In the genomic region with DNA sequence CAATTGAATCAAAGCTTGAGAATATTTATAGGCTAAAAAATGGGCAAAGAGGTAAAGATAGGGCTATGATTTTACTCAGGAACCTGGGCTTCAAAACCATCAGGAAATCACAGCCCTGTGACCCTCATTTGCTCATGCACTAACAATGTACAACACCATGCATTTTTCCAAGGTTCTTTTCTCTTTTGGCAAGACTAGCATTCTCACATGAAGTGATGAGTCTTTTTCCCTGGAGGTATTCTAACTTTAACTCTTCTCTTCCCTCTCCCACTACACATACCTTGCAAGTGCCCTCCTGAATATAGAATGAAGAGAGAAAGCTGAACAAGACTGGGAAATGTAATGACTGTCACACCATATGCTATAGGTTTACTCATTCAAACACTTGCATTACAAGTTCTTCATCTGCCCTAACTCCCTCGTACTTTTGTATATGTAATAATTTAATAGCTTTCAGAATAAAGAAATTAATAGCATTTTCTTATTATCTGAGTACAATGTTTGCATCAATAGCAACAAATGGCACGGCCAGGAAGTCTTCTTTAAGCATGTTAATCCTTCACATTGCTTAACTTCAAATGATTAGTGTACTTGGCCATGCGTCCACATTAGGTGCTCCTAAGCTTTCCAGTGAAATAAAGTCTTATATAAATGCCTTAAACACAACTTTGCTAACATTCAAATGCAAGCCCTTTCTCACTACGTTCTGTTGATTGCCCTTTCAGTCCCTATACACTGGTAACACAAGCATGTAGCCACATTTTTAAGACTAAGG, we compare ENCODE assay signal across 9 cellular contexts. TPM values are rescaled to one million over a fixed set of nuclear protein-coding genes. Genes with fewer than 3 reads are reported as not detected.
A peak's percentile ranks its signal among the peaks of the same experiment; 100 is the strongest.
DNase-seq lines count a peak whose midpoint lies in the region; ATAC-seq and TF ChIP-seq lines count a peak whose summit lies in the region.
"Had no signal": no experiment of that assay in that cellular context is flagged by ENCODE, and none has a peak within 500 bp of the region (broad histone marks: within the 10 kb centered on the region; RNA-seq: fewer than 3 reads in every experiment).

No MANE protein-coding gene starts in this region.

- peaks cover 14% of the 10 kb centered on the region for H3K4me1 ChIP-seq in CD8-positive, alpha-beta T cell (ENCODE audit: insufficient read depth, low read length)
- peaks cover 9% of the 10 kb centered on the region; the same call in 1 of the 2 replicates for H3K4me1 ChIP-seq in MM.1S (ENCODE audit: low read length)

- H3K27me3 ChIP-seq in CD8-positive, alpha-beta T cell (ENCODE audit: insufficient read depth, low read length), result no peaks in the 10 kb centered on the region
- H3K27me3 ChIP-seq in MM.1S (replicated peaks; ENCODE audit: insufficient read depth, low read length), result peaks cover 37% of the 10 kb centered on the region

- intact Hi-C loops in CD8-positive, alpha-beta T cell (cut with DNase I, micrococcal nuclease), result loop anchor here in 1 of 2 experiments (2.0 to 10.0 kb wide), 3 partner anchors 82 to 182 kb away; partner anchors contain the start of genes SWT1 and TRMT1L

- DNase-seq in CD8-positive, alpha-beta T cell, result no peak
- DNase-seq in MM.1S (no peak), coronary artery (ENCODE audit: low spot score) (no peak), neural crest cell (ENCODE audit: low read depth, low spot score) (no peak), NCI-H2227 treated with DMSO at 0.1 percent for 48 hours (lab: John Stamatoyannopoulos, UW) (no peak), SW480 (ENCODE audit: low spot score) (no peak)
- no peak for DNase-seq in activated CD4-positive, CD25-positive, alpha-beta regulatory T cell treated with anti-CD3 and anti-CD28 coated beads, Interleukin-2, amount 50 U/mL, for 72 hours
- DNase-seq: stimulated activated CD8-positive, alpha-beta memory T cell treated with anti-CD3 and anti-CD28 coated beads, Interleukin-4, amount 100 ng/mL, for 48 hours had no signal

- H3K27ac Mint-ChIP-seq in CD8-positive, alpha-beta T cell, result peak overlapping the region; percentile 89
- no peak overlapping the region for H3K27ac Mint-ChIP-seq in neural crest cell (ENCODE audit: unreplicated experiment)

- no peaks in the 10 kb centered on the region for H3K9me3 ChIP-seq in CD8-positive, alpha-beta T cell (ENCODE audit: low read length)
- H3K9me3 ChIP-seq in MM.1S (replicated peaks; ENCODE audit: insufficient read depth, low read length), result no peaks in the 10 kb centered on the region

- H3K4me1 Mint-ChIP-seq in CD8-positive, alpha-beta T cell (ENCODE audit: low read depth), result peaks cover 51% of the 10 kb centered on the region
- H3K4me1 Mint-ChIP-seq in neural crest cell, result peaks cover 15% of the 10 kb centered on the region

- CTCF ChIA-PET in CD8-positive, alpha-beta T cell (lab: Charles Lee), result interaction anchor here (0.9 to 4.6 kb wide), 5 partner anchors 9 to 167 kb away, joined by 3 to 30 read pairs (median 4); no protein-coding TSS in a partner anchor

- no peak overlapping the region for H3K27ac ChIP-seq in CD8-positive, alpha-beta T cell (ENCODE audit: low read depth, low read length)
- H3K27ac ChIP-seq in MM.1S (ENCODE audit: low read length) (no peak overlapping the region), coronary artery (peak overlapping the region; percentile 98)

- TF ChIP-seq CTCF in CD8-positive, alpha-beta T cell (IDR thresholded peaks at IDR 0.05), result no peak
- no peak for TF ChIP-seq CTCF in MM.1S (IDR thresholded peaks at IDR 0.05; ENCODE audit: low read length)
- TF ChIP-seq CTCF in coronary artery (IDR thresholded peaks at IDR 0.05), result no peak
- no peak for TF ChIP-seq CTCF in neural crest cell (conservative IDR thresholded peaks at IDR 0.05)

- H2AFZ ChIP-seq in MM.1S (ENCODE audit: low read length), result no peak overlapping the region

- no peaks in the 10 kb centered on the region for H3K9me3 Mint-ChIP-seq in CD8-positive, alpha-beta T cell
- H3K9me3 Mint-ChIP-seq in neural crest cell, result no peaks in the 10 kb centered on the region

- H4K20me1 ChIP-seq in MM.1S (ENCODE audit: insufficient read depth, low read length), result no peaks in the 10 kb centered on the region

- H3K36me3 ChIP-seq in CD8-positive, alpha-beta T cell (ENCODE audit: insufficient read depth, low read length), result no peaks in the 10 kb centered on the region
- H3K36me3 ChIP-seq in MM.1S (replicated peaks; ENCODE audit: insufficient read depth, low read length), result no peaks in the 10 kb centered on the region

- POLR2A ChIA-PET in CD8-positive, alpha-beta T cell (lab: Charles Lee), result no interaction called here

- peaks cover 19% of the 10 kb centered on the region for H3K27me3 Mint-ChIP-seq in CD8-positive, alpha-beta T cell (ENCODE audit: low read depth)
- peaks cover 70% of the 10 kb centered on the region for H3K27me3 Mint-ChIP-seq in neural crest cell (ENCODE audit: low read depth)

- H3K4me3 Mint-ChIP-seq in CD8-positive, alpha-beta T cell, result peak overlapping the region; percentile 96
- H3K4me3 Mint-ChIP-seq in neural crest cell, result peak overlapping the region; percentile 83

- H3K4me2 ChIP-seq in MM.1S (ENCODE audit: low read depth, low read length), result 0 out of 2 replicates have a peak overlapping the region, but pooled peaks have one; percentile 84

- no peaks in the 10 kb centered on the region for H3K79me2 ChIP-seq in MM.1S (ENCODE audit: low read length)

- peaks cover 7% of the 10 kb centered on the region; the same call in 1 of the 2 replicates for H3F3A ChIP-seq in MM.1S (ENCODE audit: insufficient read depth, low read length)

- no peak overlapping the region for H3K9ac ChIP-seq in MM.1S (ENCODE audit: low read length)

- no peak for ATAC-seq in CD8-positive, alpha-beta T cell
- ATAC-seq in HG02759 (IDR thresholded peaks at IDR 0.05; ENCODE audit: unreplicated experiment), result no peak

- H3K36me3 Mint-ChIP-seq in CD8-positive, alpha-beta T cell, result peaks cover 4% of the 10 kb centered on the region
- no peaks in the 10 kb centered on the region for H3K36me3 Mint-ChIP-seq in neural crest cell (ENCODE audit: low read depth)

- no peak overlapping the region for H3K4me3 ChIP-seq in CD8-positive, alpha-beta T cell (ENCODE audit: low read depth, low read length)
- H3K4me3 ChIP-seq in MM.1S (ENCODE audit: low read length) (no peak overlapping the region), coronary artery (peak overlapping the region; percentile 96)

- no peaks in the 10 kb centered on the region for H3K9me2 ChIP-seq in MM.1S (replicated peaks; ENCODE audit: insufficient read depth, low read length)

RNA-seq across cellular contexts. Expression of gene NIBAN1, which starts 1.8 kb away (rescaled TPM):
- total RNA-seq in CD8-positive, alpha-beta T cell, result 10 to 100 TPM; 10.3 to 13.5 TPM
- total RNA-seq in neural crest cell, result 0.63 and 0.82 TPM in 2 replicates

Comparison
In these comparisons a context has a peak if more than half of its experiments do, and no peak if none do; other contexts are left out.
1. H3K27ac ChIP-seq: peak in coronary artery (2 of 2); none in CD8-positive, alpha-beta T cell (single experiment) and MM.1S (single experiment).